1 cellular context compared by ENCODE assay signal in genomic region chr2:27496357-27497287, GRCh38.
TF ChIP-seq lines count a peak whose summit lies in the region.

Gene GCKR, plus strand, starts transcription at chr2:27496839. Its CDS starts 66 bp downstream, at chr2:27496905.

TF ChIP-seq in IMR-90, 13 proteins besides CTCF, POLR2A, EP300 and RAD21 (continued from another document):
- no peak for TF ChIP-seq CEBPB (IDR thresholded peaks at IDR 0.05; ENCODE audit: low read depth, low read length)
